ENCODE assay signal across 14 cellular contexts in the genomic region with DNA sequence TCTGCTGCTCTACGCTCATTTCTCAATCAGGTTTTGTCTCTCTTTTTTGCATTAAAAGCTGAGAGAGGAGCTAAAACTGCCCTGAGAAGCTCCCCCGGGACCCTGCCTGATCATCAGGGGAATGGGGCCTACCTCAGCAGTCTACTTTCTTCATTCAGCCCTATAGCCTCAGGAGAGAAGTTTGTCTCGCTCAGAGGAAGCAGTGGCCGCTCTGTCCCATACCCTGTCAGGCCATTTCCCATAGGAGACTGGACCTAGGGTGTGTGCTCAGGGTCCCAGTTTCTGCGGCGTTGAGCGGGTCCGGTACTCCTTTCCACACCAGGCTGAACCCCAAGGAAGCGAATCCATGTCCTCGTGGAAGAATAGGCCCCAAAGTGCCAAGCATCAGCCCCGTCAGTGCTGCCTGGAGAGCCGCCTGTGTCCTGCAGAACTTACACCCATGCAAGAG. TPM values are rescaled to one million over a fixed set of nuclear protein-coding genes. Genes with fewer than 3 reads are reported as not detected.
DNase-seq lines count a peak whose midpoint lies in the region; ATAC-seq, FAIRE-seq and TF ChIP-seq lines count a peak whose summit lies in the region.
"Had no signal": no experiment of that assay in that cellular context is flagged by ENCODE, and none has a peak within 500 bp of the region (broad histone marks: within the 10 kb centered on the region; RNA-seq: fewer than 3 reads in every experiment).

No MANE protein-coding gene starts in this region.

- H4K8ac ChIP-seq in H1 (ENCODE audit: extremely low read depth, insufficient read depth, low read length): no peak overlapping the region

- no peak overlapping the region for H2BK120ac ChIP-seq in H1 (replicated peaks; ENCODE audit: low read depth, low read length)

- no peak for TF ChIP-seq CTCF in H1 (IDR thresholded peaks at IDR 0.05; ENCODE audit: control extremely low read depth in 1 of 3, insufficient read depth in 1 of 3, low read depth in 1 of 3, low read length in 3 of 3)

- H2BK20ac ChIP-seq in H1 (ENCODE audit: low read length): peak overlapping the region; percentile 93

- no peak overlapping the region for H2BK5ac ChIP-seq in H1 (ENCODE audit: low read depth, low read length)

- H4K20me1 ChIP-seq in H1 (replicated peaks in 1 of 2; ENCODE audit: control insufficient read depth in 1 of 2, insufficient read depth in 2 of 2, low read length in 2 of 2): no peaks in the 10 kb centered on the region

- no peak overlapping the region for H3K14ac ChIP-seq in H1 (ENCODE audit: insufficient read length)

- H3K4me1 Mint-ChIP-seq in activated T-cell treated with anti-CD3 and anti-CD28 coated beads, Interleukin-2, amount 50 U/mL, for 72 hours (ENCODE audit: low read depth): peaks cover 24% of the 10 kb centered on the region

- no peak overlapping the region for H2AK5ac ChIP-seq in H1 (ENCODE audit: low read depth, low read length)

- H3K9me3 Mint-ChIP-seq in activated T-cell treated with anti-CD3 and anti-CD28 coated beads, Interleukin-2, amount 50 U/mL, for 72 hours: no peaks in the 10 kb centered on the region
- H3K9me3 Mint-ChIP-seq: CD8-positive, alpha-beta T cell had no signal

- H3K79me2 ChIP-seq in H1 (ENCODE audit: control insufficient read depth in 1 of 2, insufficient read depth in 2 of 2, low read length in 2 of 2): no peaks in the 10 kb centered on the region

- CTCF ChIA-PET in H1 (lab: Charles Lee; ENCODE audit: partially characterized antibody): interaction anchor here (0.6 to 2.1 kb wide), 7 partner anchors 13 to 929 kb away, joined by 3 to 5 read pairs (median 4); no protein-coding TSS in a partner anchor

- no peak overlapping the region for H4K91ac ChIP-seq in H1 (replicated peaks; ENCODE audit: insufficient read length, low read length)

- H3K23me2 ChIP-seq in H1 (ENCODE audit: low read depth, low read length): peaks cover 4% of the 10 kb centered on the region; the same call in 1 of the 2 replicates

- TF ChIP-seq POLR2A in GM12892 (IDR thresholded peaks at IDR 0.05; ENCODE audit: low read depth, low read length) (peak; percentile 47; the same call in 1 of the 2 replicates), H1 (IDR thresholded peaks at IDR 0.05; ENCODE audit: control extremely low read depth in 1 of 2, low read depth in 2 of 2, low read length in 2 of 2) (no peak)

- H3K4me3 ChIP-seq in H1 (ENCODE audit: extremely low read depth in 1 of 4, insufficient read depth in 2 of 4, low read depth in 3 of 4, low read length in 4 of 4): no peak overlapping the region; a peak in 1 of 8 replicates

- no peaks in the 10 kb centered on the region for H3K79me1 ChIP-seq in H1 (ENCODE audit: low read depth, low read length)

- H3K23ac ChIP-seq in H1 (ENCODE audit: insufficient read length): no peak overlapping the region

- peak overlapping the region; percentile 39; the same call in 1 of the 2 replicates for H3K18ac ChIP-seq in H1 (ENCODE audit: extremely low read depth, low read length)

- peaks cover 13% of the 10 kb centered on the region for H3K27me3 Mint-ChIP-seq in activated T-cell treated with anti-CD3 and anti-CD28 coated beads, Interleukin-2, amount 50 U/mL, for 72 hours (ENCODE audit: low read depth)

- FAIRE-seq in GM12892 (lab: Jason Lieb, UNC): peak; percentile 82
- FAIRE-seq in H1 (lab: Jason Lieb, UNC): no peak

- no peak overlapping the region for H4K5ac ChIP-seq in H1 (ENCODE audit: insufficient read length, low read depth, low read length)

- DNase-seq in GM12892 (ENCODE audit: insufficient read length) (no peak), H1 (ENCODE audit: low read depth in 1 of 2, low spot score in 2 of 2) (no peak), sciatic nerve (ENCODE audit: low spot score) (no peak), DMS 273 (lab: John Stamatoyannopoulos, UW; ENCODE audit: unreplicated experiment) (no peak)
- no peak for DNase-seq in activated T-cell treated with anti-CD3 and anti-CD28 coated beads, Interleukin-2, amount 50 U/mL, for 72 hours
- DNase-seq: CD8-positive, alpha-beta T cell; NCI-H1436; NCI-H748 treated with DMSO at 0.1 percent for 48 hours had no signal

- no peak overlapping the region for H3K56ac ChIP-seq in H1 (replicated peaks; ENCODE audit: insufficient read length, low read depth, low read length)

- peak; percentile 51 for ATAC-seq in GM19438 (IDR thresholded peaks at IDR 0.05; ENCODE audit: low read depth, unreplicated experiment)
- ATAC-seq in HG03095 (IDR thresholded peaks at IDR 0.05; ENCODE audit: unreplicated experiment): peak; percentile 46
- ATAC-seq in activated CD4-positive, CD25-positive, alpha-beta regulatory T cell treated with anti-CD3 and anti-CD28 coated beads, Interleukin-2, amount 50 U/mL, for 24 hours: no peak
- ATAC-seq in sciatic nerve: no peak
- ATAC-seq in activated T-cell treated with anti-CD3 and anti-CD28 coated beads, Interleukin-2, amount 50 U/mL, for 72 hours (replicated peaks in 1 of 2): no peak
- ATAC-seq: CD8-positive, alpha-beta T cell had no signal

- 93% methylated on average over 12 of the region's 12 CpGs; no CpG with 5 or more reads in 1 of the 2 experiments for WGBS in H1 (ENCODE audit: extremely low coverage in 1 of 2, insufficient coverage in 1 of 2, insufficient read length in 1 of 2, insufficient replicate concordance in 2 of 2, low coverage in 1 of 2, low lambda C conversion rate in 2 of 2, missing lambda C conversion rate in 1 of 2), 2 experiments

- TF ChIP-seq RAD21 in H1 (IDR thresholded peaks at IDR 0.05 in 1 of 2, conservative IDR thresholded peaks at IDR 0.05 in 1 of 2; ENCODE audit: low read depth in 2 of 2, low read length in 2 of 2): no peak

- H3K27me3 ChIP-seq in H1 (replicated peaks in 1 of 4; ENCODE audit: control insufficient read depth in 3 of 4, extremely low read depth in 1 of 4, insufficient read depth in 3 of 4, low read length in 3 of 4): no peaks in the 10 kb centered on the region; a peak in 1 of 7 replicates

- H3K27ac Mint-ChIP-seq in activated T-cell treated with anti-CD3 and anti-CD28 coated beads, Interleukin-2, amount 50 U/mL, for 72 hours: no peak overlapping the region
- H3K27ac Mint-ChIP-seq: CD8-positive, alpha-beta T cell had no signal

- H3K4ac ChIP-seq in H1 (replicated peaks; ENCODE audit: insufficient read length, low read depth, low read length): no peak overlapping the region

- H3K36me3 ChIP-seq in H1 (ENCODE audit: control insufficient read depth in 2 of 4, insufficient read depth in 4 of 4, low read length in 3 of 4): no peaks in the 10 kb centered on the region

- H3K36me3 Mint-ChIP-seq in activated T-cell treated with anti-CD3 and anti-CD28 coated beads, Interleukin-2, amount 50 U/mL, for 72 hours (ENCODE audit: insufficient read depth in 2 of 2): no peaks in the 10 kb centered on the region
- H3K36me3 Mint-ChIP-seq: CD8-positive, alpha-beta T cell had no signal

- H3K4me1 ChIP-seq in H1 (replicated peaks in 1 of 4; ENCODE audit: control insufficient read depth in 3 of 4, insufficient read depth in 4 of 4, low read length in 3 of 4): peaks cover 0 to 10% (median 7%) of the 10 kb centered on the region in 4 experiments; a peak in 6 of 7 replicates

- H2BK12ac ChIP-seq in H1 (ENCODE audit: low read depth, low read length): peak overlapping the region; percentile 89; the same call in 1 of the 2 replicates

- no peak overlapping the region for H3K4me3 Mint-ChIP-seq in activated T-cell treated with anti-CD3 and anti-CD28 coated beads, Interleukin-2, amount 50 U/mL, for 72 hours
- H3K4me3 Mint-ChIP-seq: CD8-positive, alpha-beta T cell had no signal

- H2BK15ac ChIP-seq in H1 (ENCODE audit: low read length): peak overlapping the region; percentile 92

- peak overlapping the region; percentile 43; the same call in 1 of the 2 replicates for H2AFZ ChIP-seq in H1 (ENCODE audit: low read length)

- H3K9me3 ChIP-seq in H1 (ENCODE audit: insufficient read depth in 2 of 2, low read depth in 1 of 2, low read length in 1 of 2): no peaks in the 10 kb centered on the region

- H3K4me2 ChIP-seq in H1 (ENCODE audit: insufficient read depth in 1 of 2, low read depth in 2 of 2, low read length in 2 of 2): no peak overlapping the region

- TF ChIP-seq EP300 in H1 (IDR thresholded peaks at IDR 0.05; ENCODE audit: borderline replicate concordance in 1 of 2, low read depth in 2 of 2, low read length in 2 of 2): no peak

- H3K9ac ChIP-seq in H1 (replicated peaks in 1 of 4; ENCODE audit: extremely low read depth in 1 of 4, low read depth in 3 of 4, low read length in 3 of 4): no peak overlapping the region

- POLR2A ChIA-PET in H1 (lab: Charles Lee; ENCODE audit: partially characterized antibody): interaction anchor here (2.2 to 2.5 kb wide), 2 partner anchors 14 to 21 kb away, joined by 6 to 7 read pairs; a partner anchor contains a TSS

- H3K27ac ChIP-seq in H1 (ENCODE audit: low read depth, low read length): no peak overlapping the region

- intact Hi-C loops in sciatic nerve (cut with DNase I): no loop called here

TF ChIP-seq in H1, 55 proteins besides CTCF, POLR2A, EP300 and RAD21 (continues in another document):
- TF ChIP-seq POLR2AphosphoS5 (IDR thresholded peaks at IDR 0.05; ENCODE audit: low read depth, low read length) (no peak), KDM5A (IDR thresholded peaks at IDR 0.05; ENCODE audit: low read length) (no peak)

RNA-seq across cellular contexts. Expression of a gene that starts 21.7 kb away (rescaled TPM):
- 0.53 TPM for polyA plus RNA-seq in GM12892 (2012; ENCODE audit: missing spikeins)
- total RNA-seq in H1 (2021; fragmentation: NEBNext Ultra II Directional; extraction: Animal tissue kit (Norgen Biotek cat#: 25700)): 0.21 TPM in 1 of 2 replicates, not detected in the other
- polyA plus RNA-seq in H1 (2011; rRNA removed): not detected in 2 replicates
- 0.10 TPM for polyA plus RNA-seq in H1 (2011; cell fraction: cytosol; rRNA removed)
- 0.07 TPM for polyA plus RNA-seq in H1 (2011; cell fraction: nucleus; rRNA removed)
- polyA plus RNA-seq in H1 (2012, experiment 1 of 2): 0.52 to 0.81 TPM in 2 of 4 replicates, not detected in the others
- not detected for polyA plus RNA-seq in H1 (2012, experiment 2 of 2)
- polyA plus RNA-seq in H1 (2013, experiment 1 of 2): 0.28 TPM
- polyA plus RNA-seq in H1 (2013, experiment 2 of 2): 0.15 TPM
- polyA minus RNA-seq in H1 (2011; rRNA and poly(A)+ RNA removed): not detected in 2 replicates
- not detected for polyA minus RNA-seq in H1 (2011; cell fraction: cytosol; rRNA and poly(A)+ RNA removed)
- not detected for polyA minus RNA-seq in H1 (2011; cell fraction: nucleus; rRNA and poly(A)+ RNA removed)
- 0.22 TPM for total RNA-seq in sciatic nerve
- total RNA-seq in activated T-cell treated with anti-CD3 and anti-CD28 coated beads, Interleukin-2, amount 50 U/mL, for 72 hours: not detected
- total RNA-seq: CD8-positive, alpha-beta T cell; HT-29; myocyte; skeletal muscle tissue had no signal

RNA-seq across cellular contexts. Expression of a gene that starts 21.8 kb away (rescaled TPM):
- polyA plus RNA-seq in GM12892 (2012; ENCODE audit: missing spikeins): 575 TPM
- total RNA-seq in H1 (2021; fragmentation: NEBNext Ultra II Directional; extraction: Animal tissue kit (Norgen Biotek cat#: 25700)): 757 and 776 TPM in 2 replicates
- 67.8 and 123 TPM in 2 replicates for polyA plus RNA-seq in H1 (2011; rRNA removed)
- 303 TPM for polyA plus RNA-seq in H1 (2011; cell fraction: cytosol; rRNA removed)
- polyA plus RNA-seq in H1 (2011; cell fraction: nucleus; rRNA removed): 62.1 TPM
- 583 to 967 TPM (median 661 TPM) in 4 replicates for polyA plus RNA-seq in H1 (2012, experiment 1 of 2)
- 172 TPM for polyA plus RNA-seq in H1 (2012, experiment 2 of 2)
- 859 TPM for polyA plus RNA-seq in H1 (2013, experiment 1 of 2)
- polyA plus RNA-seq in H1 (2013, experiment 2 of 2): 868 TPM
- polyA minus RNA-seq in H1 (2011; rRNA and poly(A)+ RNA removed): 56.3 and 62.2 TPM in 2 replicates
- polyA minus RNA-seq in H1 (2011; cell fraction: cytosol; rRNA and poly(A)+ RNA removed): 212 TPM
- 96.1 TPM for polyA minus RNA-seq in H1 (2011; cell fraction: nucleus; rRNA and poly(A)+ RNA removed)
- total RNA-seq in sciatic nerve: 304 TPM
- total RNA-seq in activated T-cell treated with anti-CD3 and anti-CD28 coated beads, Interleukin-2, amount 50 U/mL, for 72 hours: 100 to 1,000 TPM; 418 to 596 TPM

Comparison
In these comparisons a context has a peak if more than half of its experiments do, and no peak if none do; other contexts are left out.
1. ATAC-seq: peak in GM19438 (single experiment) and HG03095 (single experiment); none in activated CD4-positive, CD25-positive, alpha-beta regulatory T cell treated with anti-CD3 and anti-CD28 coated beads, Interleukin-2, amount 50 U/mL, for 24 hours (0 of 2), sciatic nerve (single experiment) and activated T-cell treated with anti-CD3 and anti-CD28 coated beads, Interleukin-2, amount 50 U/mL, for 72 hours (0 of 2).